Comparison of ENCODE assay signal across 16 cellular contexts in the genomic region with DNA sequence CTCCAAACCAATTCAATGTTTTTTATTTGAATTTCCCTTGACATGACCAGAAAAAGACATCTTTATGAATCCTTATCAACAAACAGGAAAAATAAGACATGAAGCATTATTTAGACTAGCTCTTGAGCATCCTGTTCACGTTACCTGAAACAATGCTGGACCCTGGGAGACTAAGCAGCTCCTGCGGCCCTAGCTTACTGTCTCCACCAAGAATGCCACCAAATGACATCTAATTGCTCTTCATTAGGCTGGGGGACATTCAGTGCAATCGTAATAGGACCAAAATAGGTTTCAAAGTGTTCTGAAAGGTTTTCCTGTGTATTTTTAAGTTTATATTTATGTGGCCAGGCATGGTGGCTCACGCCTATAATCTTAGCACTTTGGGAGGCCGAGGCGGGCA. TPM values are rescaled to one million over a fixed set of nuclear protein-coding genes. Genes with fewer than 3 reads are reported as not detected.
DNase-seq lines count a peak whose midpoint lies in the region; ATAC-seq and TF ChIP-seq lines count a peak whose summit lies in the region.
"Had no signal": no experiment of that assay in that cellular context is flagged by ENCODE, and none has a peak within 500 bp of the region (broad histone marks: within the 10 kb centered on the region; RNA-seq: fewer than 3 reads in every experiment).

No MANE protein-coding gene starts in this region.

- H3K4me1 ChIP-seq in heart right ventricle (peaks cover 12 to 100% (median 93%) of the 10 kb centered on the region in 9 donors), upper lobe of right lung (peaks cover 85% of the 10 kb centered on the region)

- H3K36me3 Mint-ChIP-seq in natural killer cell treated with Interleukin-12 subunit alpha and Interleukin-12 subunit beta and Interleukin-15 and Interleukin-18, amount 100 ng/mL, for 72 hours, result peaks cover 10% of the 10 kb centered on the region

- H3K9me3 Mint-ChIP-seq in natural killer cell treated with Interleukin-12 subunit alpha and Interleukin-12 subunit beta and Interleukin-15 and Interleukin-18, amount 100 ng/mL, for 72 hours, result no peaks in the 10 kb centered on the region

- no peaks in the 10 kb centered on the region for H3K27me3 Mint-ChIP-seq in natural killer cell treated with Interleukin-12 subunit alpha and Interleukin-12 subunit beta and Interleukin-15 and Interleukin-18, amount 100 ng/mL, for 72 hours

- 69 to 73% methylated on average over 6 of the region's 6 CpGs for WGBS in heart right ventricle, 2 donors

- peak overlapping the region; percentile 38 for H3K4me3 Mint-ChIP-seq in natural killer cell treated with Interleukin-12 subunit alpha and Interleukin-12 subunit beta and Interleukin-15 and Interleukin-18, amount 100 ng/mL, for 72 hours

- H3K36me3 ChIP-seq in heart right ventricle, result peaks cover 0 to 22% (median under 1%) of the 10 kb centered on the region in 9 donors
- peaks cover 7% of the 10 kb centered on the region for H3K36me3 ChIP-seq in upper lobe of right lung

- H3K27me3 ChIP-seq in heart right ventricle, result no peaks in the 10 kb centered on the region
- H3K27me3 ChIP-seq in dorsolateral prefrontal cortex, result no peaks in the 10 kb centered on the region
- H3K27me3 ChIP-seq in upper lobe of right lung, result no peaks in the 10 kb centered on the region
- H3K27me3 ChIP-seq: BLaER1, SJCRH30 had no signal

- TF ChIP-seq CTCF in heart right ventricle (IDR thresholded peaks at IDR 0.05), result no peak
- no peak for TF ChIP-seq CTCF in dorsolateral prefrontal cortex (IDR thresholded peaks at IDR 0.05 in 54 of 56, conservative IDR thresholded peaks at IDR 0.05 in 2 of 56; ENCODE audit: low read depth in 1 of 56, partially characterized antibody in 56 of 56)
- TF ChIP-seq CTCF in upper lobe of right lung (IDR thresholded peaks at IDR 0.05), result no peak

- DNase-seq in heart right ventricle, result no peak
- DNase-seq in Right ventricle myocardium inferior (ENCODE audit: missing footprints), result no peak
- no peak for DNase-seq in dorsolateral prefrontal cortex
- DNase-seq in natural killer cell treated with Interleukin-12 subunit alpha and Interleukin-12 subunit beta and Interleukin-15 and Interleukin-18, amount 100 ng/mL, for 72 hours (ENCODE audit: low spot score), result no peak
- DNase-seq in upper lobe of right lung, result no peak
- no peak for DNase-seq in SK-N-DZ (ENCODE audit: low spot score)
- DNase-seq in COLO829 (ENCODE audit: low spot score), result no peak
- DNase-seq: activated CD8-positive, alpha-beta memory T cell treated with anti-CD3 and anti-CD28 coated beads for 24 hours; central memory CD4-positive, alpha-beta T cell; mucosa of descending colon; NCI-H524; stimulated activated CD4-positive, alpha-beta T cell treated with anti-CD3 and anti-CD28 coated beads, Interleukin-2, amount 100 ng/mL, for 24 hours had no signal

- H3K4me1 Mint-ChIP-seq in natural killer cell treated with Interleukin-12 subunit alpha and Interleukin-12 subunit beta and Interleukin-15 and Interleukin-18, amount 100 ng/mL, for 72 hours (ENCODE audit: low read depth in 2 of 2), result peaks cover 64 to 65% of the 10 kb centered on the region in 2 donors

- H3K27ac ChIP-seq in heart right ventricle (peak overlapping the region in 9 of 10 donors; percentile 61 to 90 (median 78)), dorsolateral prefrontal cortex (peak overlapping the region; percentile 5 to 97 (median 90)), upper lobe of right lung (peak overlapping the region; percentile 81)
- H3K27ac ChIP-seq: BLaER1, SJCRH30 had no signal

- intact Hi-C loops in heart right ventricle (cut with DNase I), result no loop called here
- intact Hi-C loops in Right ventricle myocardium inferior (cut with DNase I), result no loop called here
- intact Hi-C loops in dorsolateral prefrontal cortex (cut with DNase I), result no loop called here
- intact Hi-C loops in upper lobe of right lung (cut with DNase I), result no loop called here

- ATAC-seq in heart right ventricle (no peak), Right ventricle myocardium inferior (no peak), upper lobe of right lung (no peak), HG02852 (IDR thresholded peaks at IDR 0.05; ENCODE audit: unreplicated experiment) (no peak)
- no peak for ATAC-seq in natural killer cell treated with Interleukin-12 subunit alpha and Interleukin-12 subunit beta and Interleukin-15 and Interleukin-18, amount 100 ng/mL, for 72 hours

- H3K9me3 ChIP-seq in heart right ventricle (no peaks in the 10 kb centered on the region), upper lobe of right lung (no peaks in the 10 kb centered on the region)
- H3K9me3 ChIP-seq: BLaER1, HAP-1, mucosa of descending colon, SJCRH30 had no signal

- H3K4me3 ChIP-seq in heart right ventricle, result no peak overlapping the region
- H3K4me3 ChIP-seq in dorsolateral prefrontal cortex, result peak overlapping the region in 11 of 59 donors; percentile 2 to 45 (median 32)
- no peak overlapping the region for H3K4me3 ChIP-seq in upper lobe of right lung
- H3K4me3 ChIP-seq: BLaER1, HAP-1, mucosa of descending colon, SJCRH30 had no signal

- H3K27ac Mint-ChIP-seq in natural killer cell treated with Interleukin-12 subunit alpha and Interleukin-12 subunit beta and Interleukin-15 and Interleukin-18, amount 100 ng/mL, for 72 hours, result peak overlapping the region; percentile 83 to 86

RNA-seq across cellular contexts. Expression of a gene that starts 25.5 kb away (rescaled TPM):
- 10 to 100 TPM; 39.0 to 67.9 (median 57.6) TPM for total RNA-seq in heart right ventricle
- polyA plus RNA-seq in heart right ventricle, result 10 to 100 TPM; 26.4 to 28.8 TPM
- total RNA-seq in Right ventricle myocardium inferior, result 53.4 TPM
- total RNA-seq in dorsolateral prefrontal cortex, result 100 to 1,000 TPM in 7 of 120 experiments, 10 to 100 TPM in 113; 41.4 to 116 (median 63.8) TPM
- 10 to 100 TPM; 71.2 to 96.6 TPM for total RNA-seq in natural killer cell treated with Interleukin-12 subunit alpha and Interleukin-12 subunit beta and Interleukin-15 and Interleukin-18, amount 100 ng/mL, for 72 hours
- 105 TPM for total RNA-seq in upper lobe of right lung
- 25.8 and 33.2 TPM in 2 replicates for polyA plus RNA-seq in SK-N-DZ (2014; cell fraction: cytosol; rRNA removed)
- polyA plus RNA-seq in SK-N-DZ (2014; cell fraction: nucleus; rRNA removed), result 27.5 and 49.4 TPM in 2 replicates

RNA-seq across cellular contexts. Expression of a gene that starts 26.5 kb away (rescaled TPM):
- total RNA-seq in heart right ventricle (10 to 100 TPM; 63.7 to 93.8 (median 77.6) TPM), Right ventricle myocardium inferior (66.6 TPM), dorsolateral prefrontal cortex (100 to 1,000 TPM; 105 to 187 (median 137) TPM), upper lobe of right lung (139 TPM)
- polyA plus RNA-seq in heart right ventricle, result 10 to 100 TPM; 78.3 to 93.7 TPM
- total RNA-seq in natural killer cell treated with Interleukin-12 subunit alpha and Interleukin-12 subunit beta and Interleukin-15 and Interleukin-18, amount 100 ng/mL, for 72 hours, result 100 to 1,000 TPM; 170 to 282 TPM
- polyA plus RNA-seq in SK-N-DZ (2014; cell fraction: cytosol; rRNA removed), result 86.1 and 98.5 TPM in 2 replicates
- polyA plus RNA-seq in SK-N-DZ (2014; cell fraction: nucleus; rRNA removed), result 72.0 and 185 TPM in 2 replicates
